Comparison of ENCODE assay signal across 16 cellular contexts in the genomic region with DNA sequence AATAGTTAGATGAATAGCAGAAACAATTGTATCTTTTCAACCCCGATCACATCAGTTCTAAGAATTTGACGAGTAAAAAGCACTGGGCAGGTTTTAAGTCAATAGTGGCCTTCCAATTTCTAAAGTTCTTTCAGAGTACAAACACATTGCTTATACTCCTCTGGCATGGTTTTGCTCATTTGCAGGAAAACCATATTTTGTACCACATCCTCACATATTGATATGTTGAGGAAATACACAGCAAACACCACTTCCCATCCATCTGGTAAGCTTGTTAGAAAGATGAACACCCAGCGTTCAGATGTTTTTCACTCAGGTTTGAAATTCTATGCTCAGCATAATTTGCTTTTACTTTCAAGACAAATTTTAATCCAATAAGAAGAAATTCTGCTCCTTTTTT.
DNase-seq lines count a peak whose midpoint lies in the region; ATAC-seq, FAIRE-seq and TF ChIP-seq lines count a peak whose summit lies in the region.
"Had no signal": no experiment of that assay in that cellular context is flagged by ENCODE, and none has a peak within 500 bp of the region (broad histone marks: within the 10 kb centered on the region; RNA-seq: fewer than 3 reads in every experiment).

No MANE protein-coding gene starts in this region.

- SMC1A ChIA-PET in GM12878 (lab: Charles Lee; ENCODE audit: uncharacterized antibody, unreplicated experiment): interaction anchor here (0.6 kb wide), 1 partner anchor 120 kb away, joined by 3 read pairs; no protein-coding TSS in a partner anchor

- ATAC-seq in GM18505 (IDR thresholded peaks at IDR 0.05; ENCODE audit: unreplicated experiment) (peak; percentile 22), HG03432 (IDR thresholded peaks at IDR 0.05; ENCODE audit: unreplicated experiment) (peak; percentile 14), GM12878 (peak; percentile 57), HG03097 (IDR thresholded peaks at IDR 0.05; ENCODE audit: low FRiP score, unreplicated experiment) (no peak)

- no peak overlapping the region for H3K4me3 ChIP-seq in CD4-positive, alpha-beta memory T cell (ENCODE audit: low read length in 2 of 2)
- H3K4me3 ChIP-seq in GM12878 (no peak overlapping the region), stomach (no peak overlapping the region)
- H3K4me3 ChIP-seq: Peyer's patch had no signal

- no peaks in the 10 kb centered on the region for H3K27me3 Mint-ChIP-seq in CD4-positive, alpha-beta memory T cell

- no peaks in the 10 kb centered on the region for H3K27me3 ChIP-seq in CD4-positive, alpha-beta memory T cell (ENCODE audit: insufficient read depth, low read length)
- H3K27me3 ChIP-seq in GM12878 (replicated peaks in 1 of 2; ENCODE audit: control insufficient read depth in 2 of 2, insufficient read depth in 2 of 2, low read length in 1 of 2) (no peaks in the 10 kb centered on the region; a peak in 1 of 4 replicates), stomach (no peaks in the 10 kb centered on the region)
- H3K27me3 ChIP-seq: Peyer's patch had no signal

- TF ChIP-seq EP300 in GM12878 (IDR thresholded peaks at IDR 0.05; ENCODE audit: borderline replicate concordance in 1 of 2, control insufficient read depth in 1 of 2, low read depth in 2 of 2, low read length in 2 of 2) (no peak), stomach (IDR thresholded peaks at IDR 0.05) (no peak)

- peak overlapping the region; percentile 8 to 78 (median 61) for H3K27ac Mint-ChIP-seq in CD4-positive, alpha-beta memory T cell
- H3K27ac Mint-ChIP-seq: dendritic cell treated with granulocyte-macrophage colony-stimulating factor and Interleukin-4, amounts not matched to agents 40 ng/mL and 50 ng/mL, for 4 days had no signal

- TF ChIP-seq POLR2A in GM18505 (IDR thresholded peaks at IDR 0.05; ENCODE audit: borderline replicate concordance, extremely low read depth, insufficient read depth, insufficient read length) (no peak), GM12878 (IDR thresholded peaks at IDR 0.05; ENCODE audit: low read depth, low read length) (no peak), stomach (IDR thresholded peaks at IDR 0.05) (no peak)

- peak in 4 of 5 donors; percentile 47 to 65 (median 56) for DNase-seq in CD4-positive, alpha-beta memory T cell
- DNase-seq in GM12878 (ENCODE audit: low read depth, low spot score) (no peak), stomach (no peak), pons (ENCODE audit: low spot score) (no peak)
- DNase-seq in stimulated activated CD4-positive, alpha-beta T cell treated with anti-CD3 and anti-CD28 coated beads, Interleukin-12 subunit alpha, Interleukin-12 subunit beta, amount 100 ng/mL, for 4 hours: no peak
- DNase-seq: C1 segment of cervical spinal cord, islet precursor cell, NCI-H2081, NCI-H69, Peyer's patch, posterior cingulate gyrus, SW 1271 had no signal

- RAD21 ChIA-PET in GM12878 (lab: Charles Lee; ENCODE audit: unreplicated experiment): no interaction called here

- peak overlapping the region; percentile 5 for H3K27ac ChIP-seq in CD4-positive, alpha-beta memory T cell (ENCODE audit: low read depth, low read length)
- H3K27ac ChIP-seq in GM12878 (ENCODE audit: control insufficient read depth, insufficient read depth) (no peak overlapping the region), stomach (no peak overlapping the region)
- H3K27ac ChIP-seq: Peyer's patch had no signal

- H3K4me1 Mint-ChIP-seq in CD4-positive, alpha-beta memory T cell: peaks cover 48 to 81% (median 62%) of the 10 kb centered on the region in 4 donors

- no TSS peak for BruUV-seq in GM12878 (replicated peaks; lab: Mats Ljungman, UMichigan)

- in situ Hi-C loops in GM12878 (cut with MboI): no loop called here

- no peaks in the 10 kb centered on the region for H3K36me3 ChIP-seq in CD4-positive, alpha-beta memory T cell (ENCODE audit: insufficient read depth, low read length)
- no peaks in the 10 kb centered on the region for H3K36me3 ChIP-seq in GM12878 (ENCODE audit: control insufficient read depth in 2 of 2, insufficient read depth in 2 of 2, low read length in 1 of 2)
- no peaks in the 10 kb centered on the region for H3K36me3 ChIP-seq in stomach
- H3K36me3 ChIP-seq: Peyer's patch had no signal

- FAIRE-seq in GM12878 (lab: Jason Lieb, UNC): no peak

- CTCF ChIA-PET in CD4-positive, alpha-beta memory T cell (lab: Charles Lee; ENCODE audit: partially characterized antibody): interaction anchor here (1.5 kb wide), 1 partner anchor 168 kb away, joined by 3 read pairs; no protein-coding TSS in a partner anchor
- CTCF ChIA-PET in GM12878 (lab: Yijun Ruan, JAX): interaction anchor here (0.7 to 1.0 kb wide), 2 partner anchors 16 to 365 kb away, joined by 3 to 4 read pairs; no protein-coding TSS in a partner anchor

- H3K36me3 Mint-ChIP-seq in CD4-positive, alpha-beta memory T cell: no peaks in the 10 kb centered on the region

- peaks cover 0 to 2% (median 0%) of the 10 kb centered on the region in 8 donors for H3K9me3 Mint-ChIP-seq in CD4-positive, alpha-beta memory T cell
- H3K9me3 Mint-ChIP-seq: dendritic cell treated with granulocyte-macrophage colony-stimulating factor and Interleukin-4, amounts not matched to agents 40 ng/mL and 50 ng/mL, for 4 days had no signal

- WGBS in GM12878 (ENCODE audit: insufficient coverage, insufficient replicate concordance, low lambda C conversion rate, missing lambda C conversion rate): 58% methylated on average over 3 of the region's 3 CpGs
- 68 to 80% (median 72%) methylated on average over 3 of the region's 3 CpGs for WGBS in stomach, 5 donors

- TF ChIP-seq RAD21 in GM12878 (IDR thresholded peaks at IDR 0.05; ENCODE audit: insufficient read depth, low read depth, low read length): no peak

- intact Hi-C loops in CD4-positive, alpha-beta memory T cell (cut with micrococcal nuclease): loop anchor here (1.0 to 10.0 kb wide), 2 partner anchors 9 to 125 kb away; no protein-coding TSS in a partner anchor
- intact Hi-C loops in GM12878 (cut with micrococcal nuclease; ENCODE audit: unreplicated experiment) (no loop called here), stomach (cut with DNase I; ENCODE audit: low total_unique reads) (no loop called here)

- H4K20me1 ChIP-seq in GM12878 (ENCODE audit: control insufficient read depth, insufficient read depth): no peaks in the 10 kb centered on the region

- peaks cover 52% of the 10 kb centered on the region for H3K4me1 ChIP-seq in CD4-positive, alpha-beta memory T cell (ENCODE audit: insufficient read depth, low read length)
- H3K4me1 ChIP-seq in GM12878 (ENCODE audit: control insufficient read depth, insufficient read depth, low read length) (no peaks in the 10 kb centered on the region), stomach (peaks cover 0 to 7% (median 0%) of the 10 kb centered on the region in 4 donors)

- no peaks in the 10 kb centered on the region for H3K79me2 ChIP-seq in GM12878 (ENCODE audit: control insufficient read depth, insufficient read depth, low read length)

- TF ChIP-seq CTCF in GM12878 (IDR thresholded peaks at IDR 0.05 in 2 of 3, conservative IDR thresholded peaks at IDR 0.05 in 1 of 3; ENCODE audit: control insufficient read depth in 2 of 3, extremely low read depth in 1 of 3, insufficient read depth in 1 of 3, low read depth in 3 of 3, low read length in 3 of 3) (no peak), stomach (IDR thresholded peaks at IDR 0.05) (no peak)

- H3K4me3 Mint-ChIP-seq in CD4-positive, alpha-beta memory T cell: peak overlapping the region; percentile 17 to 87 (median 66)
- H3K4me3 Mint-ChIP-seq: dendritic cell treated with granulocyte-macrophage colony-stimulating factor and Interleukin-4, amounts not matched to agents 40 ng/mL and 50 ng/mL, for 4 days had no signal

- H2AFZ ChIP-seq in GM12878 (ENCODE audit: control insufficient read depth, low read depth, low read length): no peak overlapping the region

- no peak overlapping the region for H3K9ac ChIP-seq in GM12878 (ENCODE audit: control insufficient read depth, insufficient read depth, low read length)

- POLR2A ChIA-PET in CD4-positive, alpha-beta memory T cell (lab: Charles Lee; ENCODE audit: partially characterized antibody): interaction anchor here (1.1 to 2.0 kb wide), 4 partner anchors 9 to 202 kb away, joined by 3 to 10 read pairs (median 4); no protein-coding TSS in a partner anchor
- POLR2A ChIA-PET in GM12878 (lab: Charles Lee): no interaction called here

- no peak overlapping the region for H3K4me2 ChIP-seq in GM12878 (ENCODE audit: control insufficient read depth, insufficient read depth)

- H3K9me3 ChIP-seq in CD4-positive, alpha-beta memory T cell (ENCODE audit: control insufficient read depth in 1 of 2, low read length in 2 of 2): no peaks in the 10 kb centered on the region
- H3K9me3 ChIP-seq in GM12878 (replicated peaks; ENCODE audit: control insufficient read depth, insufficient read depth, low read length) (no peaks in the 10 kb centered on the region; the same call in 1 of the 3 replicates), stomach (no peaks in the 10 kb centered on the region)
- H3K9me3 ChIP-seq: Peyer's patch had no signal

TF ChIP-seq in GM12878, 131 proteins besides CTCF, POLR2A, EP300 and RAD21 (continues in another document):
- TF ChIP-seq ZNF24 (IDR thresholded peaks at IDR 0.05): no peak
- TF ChIP-seq, protein P1, sequence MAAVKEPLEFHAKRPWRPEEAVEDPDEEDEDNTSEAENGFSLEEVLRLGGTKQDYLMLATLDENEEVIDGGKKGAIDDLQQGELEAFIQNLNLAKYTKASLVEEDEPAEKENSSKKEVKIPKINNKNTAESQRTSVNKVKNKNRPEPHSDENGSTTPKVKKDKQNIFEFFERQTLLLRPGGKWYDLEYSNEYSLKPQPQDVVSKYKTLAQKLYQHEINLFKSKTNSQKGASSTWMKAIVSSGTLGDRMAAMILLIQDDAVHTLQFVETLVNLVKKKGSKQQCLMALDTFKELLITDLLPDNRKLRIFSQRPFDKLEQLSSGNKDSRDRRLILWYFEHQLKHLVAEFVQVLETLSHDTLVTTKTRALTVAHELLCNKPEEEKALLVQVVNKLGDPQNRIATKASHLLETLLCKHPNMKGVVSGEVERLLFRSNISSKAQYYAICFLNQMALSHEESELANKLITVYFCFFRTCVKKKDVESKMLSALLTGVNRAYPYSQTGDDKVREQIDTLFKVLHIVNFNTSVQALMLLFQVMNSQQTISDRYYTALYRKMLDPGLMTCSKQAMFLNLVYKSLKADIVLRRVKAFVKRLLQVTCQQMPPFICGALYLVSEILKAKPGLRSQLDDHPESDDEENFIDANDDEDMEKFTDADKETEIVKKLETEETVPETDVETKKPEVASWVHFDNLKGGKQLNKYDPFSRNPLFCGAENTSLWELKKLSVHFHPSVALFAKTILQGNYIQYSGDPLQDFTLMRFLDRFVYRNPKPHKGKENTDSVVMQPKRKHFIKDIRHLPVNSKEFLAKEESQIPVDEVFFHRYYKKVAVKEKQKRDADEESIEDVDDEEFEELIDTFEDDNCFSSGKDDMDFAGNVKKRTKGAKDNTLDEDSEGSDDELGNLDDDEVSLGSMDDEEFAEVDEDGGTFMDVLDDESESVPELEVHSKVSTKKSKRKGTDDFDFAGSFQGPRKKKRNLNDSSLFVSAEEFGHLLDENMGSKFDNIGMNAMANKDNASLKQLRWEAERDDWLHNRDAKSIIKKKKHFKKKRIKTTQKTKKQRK (IDR thresholded peaks at IDR 0.05; ENCODE audit: low read depth, low read length): no peak

Comparison
In these comparisons a context has a peak if more than half of its experiments do, and no peak if none do; other contexts are left out.
1. DNase-seq: peak in CD4-positive, alpha-beta memory T cell (4 of 5); none in GM12878 (single experiment), stomach (single experiment), stimulated activated CD4-positive, alpha-beta T cell treated with anti-CD3 and anti-CD28 coated beads, Interleukin-12 subunit alpha, Interleukin-12 subunit beta, amount 100 ng/mL, for 4 hours (single experiment) and pons (single experiment).